Comparison of ENCODE assay signal across 1 cellular context in genomic region chr11:102191832-102192231, GRCh38.
TF ChIP-seq lines count a peak whose summit lies in the region.

No MANE protein-coding gene starts in this region.

TF ChIP-seq in HepG2, 621 proteins besides CTCF, POLR2A, EP300 and RAD21 (continued from another document and continues in another):
- TF ChIP-seq RERE (CRISPR knock-in tag; IDR thresholded peaks at IDR 0.05; ENCODE audit: low read depth) (no peak), HNRNPL (IDR thresholded peaks at IDR 0.05; ENCODE audit: low read depth, low read length) (no peak), ZNF576 (CRISPR knock-in tag; IDR thresholded peaks at IDR 0.05) (no peak), FOXO1 (CRISPR knock-in tag; IDR thresholded peaks at IDR 0.05) (no peak), TFDP1 (CRISPR knock-in tag; IDR thresholded peaks at IDR 0.05; ENCODE audit: borderline replicate concordance) (no peak), PAX8 (CRISPR knock-in tag; IDR thresholded peaks at IDR 0.05; ENCODE audit: borderline replicate concordance) (no peak), SNAPC4 (CRISPR knock-in tag; IDR thresholded peaks at IDR 0.05) (no peak), ZBTB39 (CRISPR knock-in tag; IDR thresholded peaks at IDR 0.05) (no peak), ZBTB40 (IDR thresholded peaks at IDR 0.05) (no peak), ZBTB40 (CRISPR knock-in tag; IDR thresholded peaks at IDR 0.05) (no peak), THAP8 (CRISPR knock-in tag; IDR thresholded peaks at IDR 0.05; ENCODE audit: borderline replicate concordance) (no peak), GMEB1 (CRISPR knock-in tag; IDR thresholded peaks at IDR 0.05; ENCODE audit: borderline replicate concordance) (no peak; the same call in 1 of the 2 replicates), ZFP37 (CRISPR knock-in tag; IDR thresholded peaks at IDR 0.05; ENCODE audit: borderline replicate concordance) (no peak), NAIF1 (CRISPR knock-in tag; IDR thresholded peaks at IDR 0.05; ENCODE audit: borderline replicate concordance) (no peak; the same call in 1 of the 2 replicates), KDM5A (IDR thresholded peaks at IDR 0.05; ENCODE audit: borderline replicate concordance, low read length) (no peak), MLXIP (CRISPR knock-in tag; IDR thresholded peaks at IDR 0.05; ENCODE audit: borderline replicate concordance) (no peak), HDAC1 (CRISPR knock-in tag; IDR thresholded peaks at IDR 0.05) (no peak), SETDB1 (CRISPR knock-in tag; IDR thresholded peaks at IDR 0.05; ENCODE audit: borderline replicate concordance) (no peak)
